In the genomic region with DNA sequence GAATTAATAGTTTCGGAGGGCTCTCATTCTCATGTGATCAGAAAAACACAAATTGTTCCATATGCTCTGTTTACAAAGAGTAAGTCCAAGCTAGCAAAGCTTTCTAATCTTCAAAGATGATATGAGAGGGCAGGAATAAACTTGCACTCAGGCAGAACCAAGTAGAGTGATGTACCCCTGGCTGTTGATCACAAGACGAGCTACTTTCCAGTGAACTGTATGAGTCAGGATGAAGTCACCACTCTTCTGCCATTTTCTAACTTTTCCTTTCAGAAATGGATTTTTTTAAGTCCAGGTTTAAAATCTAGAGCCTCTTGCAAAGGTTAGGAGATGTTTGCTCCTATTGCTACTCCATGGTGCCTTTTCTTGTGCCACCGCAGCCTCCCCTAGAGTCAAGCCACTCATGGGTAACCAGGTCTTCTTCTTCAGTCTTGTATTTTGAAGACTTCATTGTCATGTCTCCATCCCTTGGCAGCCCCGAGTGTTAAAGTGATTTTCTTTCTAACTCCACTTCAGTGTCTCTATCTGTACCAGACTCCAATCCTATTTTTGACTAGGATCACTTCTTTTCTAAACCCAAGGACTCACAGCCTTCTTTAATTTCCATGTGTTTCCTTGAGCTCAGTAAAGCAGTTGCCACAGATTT, we compare ENCODE assay signal across 14 cellular contexts.
A peak's percentile ranks its signal among the peaks of the same experiment; 100 is the strongest.
DNase-seq lines count a peak whose midpoint lies in the region; ATAC-seq, FAIRE-seq and TF ChIP-seq lines count a peak whose summit lies in the region.
"Had no signal": no experiment of that assay in that cellular context is flagged by ENCODE, and none has a peak within 500 bp of the region (broad histone marks: within the 10 kb centered on the region; RNA-seq: fewer than 3 reads in every experiment).

No MANE protein-coding gene starts in this region.

- WGBS in aorta, 2 donors, result 74 to 75% methylated on average over 4 of the region's 4 CpGs

- H3K27me3 Mint-ChIP-seq in stimulated activated naive CD8-positive, alpha-beta T cell treated with anti-CD3 and anti-CD28 coated beads, Interleukin-15, amount 100 ng/mL, for 72 hours, result no peaks in the 10 kb centered on the region
- H3K27me3 Mint-ChIP-seq in activated T-helper 17 cell treated with anti-CD3 and anti-CD28 coated beads, Interleukin-2, amount 50 U/mL, for 72 hours, result peaks cover 23% of the 10 kb centered on the region

- H3K9me3 Mint-ChIP-seq in stimulated activated naive CD8-positive, alpha-beta T cell treated with anti-CD3 and anti-CD28 coated beads, Interleukin-15, amount 100 ng/mL, for 72 hours, result no peaks in the 10 kb centered on the region
- H3K9me3 Mint-ChIP-seq in activated T-helper 17 cell treated with anti-CD3 and anti-CD28 coated beads, Interleukin-2, amount 50 U/mL, for 72 hours, result no peaks in the 10 kb centered on the region

- no peak for FAIRE-seq in D721Med (lab: Jason Lieb, UNC)
- FAIRE-seq: GM19239, HepG2 had no signal

- H3K36me3 Mint-ChIP-seq in activated T-helper 17 cell treated with anti-CD3 and anti-CD28 coated beads, Interleukin-2, amount 50 U/mL, for 72 hours (ENCODE audit: low read depth), result no peaks in the 10 kb centered on the region

- DNase-seq in stimulated activated naive CD8-positive, alpha-beta T cell treated with anti-CD3 and anti-CD28 coated beads, Interleukin-15, Interleukin-2, amounts not matched to agents 100 U/mL and 50 U/mL, for 24 hours, result no peak
- DNase-seq in stimulated activated naive CD8-positive, alpha-beta T cell treated with anti-CD3 and anti-CD28 coated beads, Interleukin-15, amount 100 ng/mL, for 72 hours, result no peak
- peak; percentile 80 for DNase-seq in fibroblast of pulmonary artery (ENCODE audit: low read depth)
- DNase-seq in aorta, result no peak
- DNase-seq in upper lobe of right lung, result no peak
- no peak for DNase-seq in D721Med (ENCODE audit: insufficient read length, low spot score)
- DNase-seq: activated CD4-positive, alpha-beta T cell treated with anti-CD3 and anti-CD28 coated beads, Interleukin-2, amount 50 U/mL, for 1 hour; amygdala; SIG-M5 had no signal

- H3K4me3 ChIP-seq in fibroblast of pulmonary artery (replicated peaks; ENCODE audit: low read depth, low read length) (no peak overlapping the region), aorta (ENCODE audit: low read length in 2 of 2) (no peak overlapping the region), upper lobe of right lung (no peak overlapping the region)
- H3K4me3 ChIP-seq: skin epidermis had no signal

- H3K27ac Mint-ChIP-seq in stimulated activated naive CD8-positive, alpha-beta T cell treated with anti-CD3 and anti-CD28 coated beads, Interleukin-15, amount 100 ng/mL, for 72 hours, result no peak overlapping the region
- no peak overlapping the region for H3K27ac Mint-ChIP-seq in activated T-helper 17 cell treated with anti-CD3 and anti-CD28 coated beads, Interleukin-2, amount 50 U/mL, for 72 hours

- H3K36me3 ChIP-seq in aorta (ENCODE audit: control insufficient read depth in 1 of 2, insufficient read depth in 2 of 2, low read length in 1 of 2) (no peaks in the 10 kb centered on the region), upper lobe of right lung (no peaks in the 10 kb centered on the region)

- H3K9me3 ChIP-seq in aorta (ENCODE audit: control insufficient read depth, low read length) (no peaks in the 10 kb centered on the region), upper lobe of right lung (no peaks in the 10 kb centered on the region)

- intact Hi-C loops in aorta (cut with DNase I), result loop anchor here in 1 of 2 donors (5.0 kb wide), 1 partner anchor 34 kb away; no protein-coding TSS in a partner anchor
- intact Hi-C loops in upper lobe of right lung (cut with DNase I), result no loop called here

- H3K4me1 Mint-ChIP-seq in stimulated activated naive CD8-positive, alpha-beta T cell treated with anti-CD3 and anti-CD28 coated beads, Interleukin-15, amount 100 ng/mL, for 72 hours, result no peaks in the 10 kb centered on the region
- no peaks in the 10 kb centered on the region for H3K4me1 Mint-ChIP-seq in activated T-helper 17 cell treated with anti-CD3 and anti-CD28 coated beads, Interleukin-2, amount 50 U/mL, for 72 hours

- TF ChIP-seq CTCF in fibroblast of pulmonary artery (IDR thresholded peaks at IDR 0.05; ENCODE audit: low read length, missing control alignments), result no peak
- no peak for TF ChIP-seq CTCF in upper lobe of right lung (IDR thresholded peaks at IDR 0.05)
- no peak for TF ChIP-seq CTCF in D721Med (IDR thresholded peaks at IDR 0.05; ENCODE audit: insufficient read depth, missing control alignments)

- H3K27ac ChIP-seq in aorta (ENCODE audit: low read depth in 1 of 2, low read length in 2 of 2), result peak overlapping the region; percentile 28 to 29
- H3K27ac ChIP-seq in upper lobe of right lung, result no peak overlapping the region

- H3K4me3 Mint-ChIP-seq in stimulated activated naive CD8-positive, alpha-beta T cell treated with anti-CD3 and anti-CD28 coated beads, Interleukin-15, amount 100 ng/mL, for 72 hours, result no peak overlapping the region
- no peak overlapping the region for H3K4me3 Mint-ChIP-seq in activated T-helper 17 cell treated with anti-CD3 and anti-CD28 coated beads, Interleukin-2, amount 50 U/mL, for 72 hours

- ATAC-seq in stimulated activated naive CD8-positive, alpha-beta T cell treated with anti-CD3 and anti-CD28 coated beads, Interleukin-15, Interleukin-2, amounts not matched to agents 100 U/mL and 50 U/mL, for 24 hours, result peak; percentile 75
- ATAC-seq in stimulated activated naive CD8-positive, alpha-beta T cell treated with anti-CD3 and anti-CD28 coated beads, Interleukin-15, amount 100 ng/mL, for 72 hours, result no peak
- ATAC-seq in activated T-helper 17 cell treated with anti-CD3 and anti-CD28 coated beads, Interleukin-2, amount 50 U/mL, for 72 hours (replicated peaks), result peak; percentile 44
- no peak for ATAC-seq in aorta (ENCODE audit: low FRiP score)
- ATAC-seq in HG03097 (IDR thresholded peaks at IDR 0.05; ENCODE audit: low FRiP score, unreplicated experiment), result no peak
- ATAC-seq in upper lobe of right lung, result no peak
- ATAC-seq: HepG2 had no signal

- H3K4me1 ChIP-seq in aorta (ENCODE audit: control insufficient read depth in 1 of 2, insufficient read depth in 2 of 2, low read length in 2 of 2), result peaks cover 0 to 8% of the 10 kb centered on the region in 2 donors
- H3K4me1 ChIP-seq in upper lobe of right lung, result no peaks in the 10 kb centered on the region

- H3K27me3 ChIP-seq in aorta (ENCODE audit: control insufficient read depth in 1 of 2, insufficient read depth in 2 of 2, low read length in 1 of 2) (no peaks in the 10 kb centered on the region), upper lobe of right lung (no peaks in the 10 kb centered on the region)

Comparison
In these comparisons a context has a peak if more than half of its experiments do, and no peak if none do; other contexts are left out.
1. ATAC-seq: peak in stimulated activated naive CD8-positive, alpha-beta T cell treated with anti-CD3 and anti-CD28 coated beads, Interleukin-15, Interleukin-2, amounts not matched to agents 100 U/mL and 50 U/mL, for 24 hours (single experiment) and activated T-helper 17 cell treated with anti-CD3 and anti-CD28 coated beads, Interleukin-2, amount 50 U/mL, for 72 hours (single experiment); none in stimulated activated naive CD8-positive, alpha-beta T cell treated with anti-CD3 and anti-CD28 coated beads, Interleukin-15, amount 100 ng/mL, for 72 hours (single experiment), aorta (single experiment), HG03097 (single experiment) and upper lobe of right lung (single experiment).